In genomic region chr4:105631818-105632400, GRCh38 we compare ENCODE assay signal across 13 cellular contexts.
A peak's percentile ranks its signal among the peaks of the same experiment; 100 is the strongest.
DNase-seq lines count a peak whose midpoint lies in the region; ATAC-seq, FAIRE-seq and TF ChIP-seq lines count a peak whose summit lies in the region.
"Had no signal": no experiment of that assay in that cellular context is flagged by ENCODE, and none has a peak within 500 bp of the region (broad histone marks: within the 10 kb centered on the region; RNA-seq: fewer than 3 reads in every experiment).

No MANE protein-coding gene starts in this region.

- intact Hi-C loops in body of pancreas (cut with DNase I), result no loop called here
- intact Hi-C loops in CD4-positive, alpha-beta memory T cell (cut with micrococcal nuclease), result no loop called here

- H3K4me1 ChIP-seq in body of pancreas, result peaks cover 23% of the 10 kb centered on the region
- H3K4me1 ChIP-seq in CD4-positive, alpha-beta memory T cell (ENCODE audit: insufficient read depth, low read length), result no peaks in the 10 kb centered on the region

- ATAC-seq in body of pancreas, result peak; percentile 31
- ATAC-seq in GM18909 (IDR thresholded peaks at IDR 0.05; ENCODE audit: poor library complexity, unreplicated experiment), result no peak
- no peak for ATAC-seq in HG03521 (IDR thresholded peaks at IDR 0.05; ENCODE audit: unreplicated experiment)
- ATAC-seq: activated CD4-positive, alpha-beta T cell treated with anti-CD3 and anti-CD28 coated beads for 36 hours had no signal

- TF ChIP-seq CTCF in body of pancreas (IDR thresholded peaks at IDR 0.05), result peak in 4 of 7 experiments; percentile 16 to 34 (median 30)
- no peak for TF ChIP-seq CTCF in mesothelial cell of epicardium (IDR thresholded peaks at IDR 0.05; ENCODE audit: unreplicated experiment)
- TF ChIP-seq CTCF in RWPE1 (conservative IDR thresholded peaks at IDR 0.05; ENCODE audit: low read depth), result no peak

- no peaks in the 10 kb centered on the region for H3K27me3 Mint-ChIP-seq in mesothelial cell of epicardium (ENCODE audit: low read depth)
- H3K27me3 Mint-ChIP-seq in CD4-positive, alpha-beta memory T cell, result peaks cover 2 to 6% of the 10 kb centered on the region in 2 donors

- no peaks in the 10 kb centered on the region for H3K9me3 ChIP-seq in body of pancreas
- H3K9me3 ChIP-seq in CD4-positive, alpha-beta memory T cell (ENCODE audit: control insufficient read depth in 1 of 2, low read length in 2 of 2), result no peaks in the 10 kb centered on the region

- peak; percentile 30 for FAIRE-seq in G401.6 (lab: Jason Lieb, UNC)
- FAIRE-seq: H54 had no signal

- H3K9me3 Mint-ChIP-seq in mesothelial cell of epicardium, result no peaks in the 10 kb centered on the region
- H3K9me3 Mint-ChIP-seq in CD4-positive, alpha-beta memory T cell, result peaks cover 0 to 1% (median 0%) of the 10 kb centered on the region in 8 donors
- H3K9me3 Mint-ChIP-seq: CD8-positive, alpha-beta memory T cell had no signal

- peaks cover 0 to 1% of the 10 kb centered on the region in 2 donors for H3K36me3 ChIP-seq in body of pancreas (replicated peaks in 1 of 2; ENCODE audit: insufficient read depth in 1 of 2, low read depth in 2 of 2)
- no peaks in the 10 kb centered on the region for H3K36me3 ChIP-seq in CD4-positive, alpha-beta memory T cell (ENCODE audit: insufficient read depth, low read length)

- POLR2A ChIA-PET in CD4-positive, alpha-beta memory T cell (lab: Charles Lee; ENCODE audit: partially characterized antibody), result no interaction called here
- POLR2A ChIA-PET in RWPE1 (lab: Yijun Ruan, JAX; ENCODE audit: low non-redundant PET), result no interaction called here

- H3K27me3 ChIP-seq in body of pancreas, result no peaks in the 10 kb centered on the region
- H3K27me3 ChIP-seq in CD4-positive, alpha-beta memory T cell (ENCODE audit: insufficient read depth, low read length), result no peaks in the 10 kb centered on the region

- CTCF ChIA-PET in CD4-positive, alpha-beta memory T cell (lab: Charles Lee; ENCODE audit: partially characterized antibody), result interaction anchor here (1.3 to 2.4 kb wide), 2 partner anchors 10 to 14 kb away, joined by 6 to 8 read pairs; no protein-coding TSS in a partner anchor
- CTCF ChIA-PET in RWPE1 (lab: Yijun Ruan, JAX), result interaction anchor here (0.6 to 0.7 kb wide), 2 partner anchors 35 to 1135 kb away, joined by 3 read pairs; no protein-coding TSS in a partner anchor

- H3K36me3 Mint-ChIP-seq in mesothelial cell of epicardium, result no peaks in the 10 kb centered on the region
- H3K36me3 Mint-ChIP-seq in CD4-positive, alpha-beta memory T cell, result no peaks in the 10 kb centered on the region
- H3K36me3 Mint-ChIP-seq: CD8-positive, alpha-beta memory T cell had no signal

- H3K4me1 Mint-ChIP-seq in mesothelial cell of epicardium, result peaks cover 62% of the 10 kb centered on the region
- H3K4me1 Mint-ChIP-seq in CD4-positive, alpha-beta memory T cell, result no peaks in the 10 kb centered on the region
- H3K4me1 Mint-ChIP-seq: activated CD4-positive, alpha-beta T cell treated with anti-CD3 and anti-CD28 coated beads for 36 hours; CD8-positive, alpha-beta memory T cell had no signal

- TF ChIP-seq POLR2A in body of pancreas (IDR thresholded peaks at IDR 0.05), result no peak

- WGBS in body of pancreas, 2 donors, result 65 to 94% methylated on average over 8 of the region's 8 CpGs

- no peak overlapping the region for H3K4me3 Mint-ChIP-seq in mesothelial cell of epicardium
- no peak overlapping the region for H3K4me3 Mint-ChIP-seq in CD4-positive, alpha-beta memory T cell
- H3K4me3 Mint-ChIP-seq: activated CD4-positive, alpha-beta T cell treated with anti-CD3 and anti-CD28 coated beads for 36 hours; CD8-positive, alpha-beta memory T cell had no signal

- H3K4me3 ChIP-seq in body of pancreas, result no peak overlapping the region
- no peak overlapping the region for H3K4me3 ChIP-seq in CD4-positive, alpha-beta memory T cell (ENCODE audit: low read length in 2 of 2)

- peak overlapping the region; percentile 81 for H3K27ac Mint-ChIP-seq in mesothelial cell of epicardium
- no peak overlapping the region for H3K27ac Mint-ChIP-seq in CD4-positive, alpha-beta memory T cell
- H3K27ac Mint-ChIP-seq: activated CD4-positive, alpha-beta T cell treated with anti-CD3 and anti-CD28 coated beads for 36 hours; CD8-positive, alpha-beta memory T cell had no signal

- DNase-seq in KG1 (lab: John Stamatoyannopoulos, UW) (peak; percentile 10), body of pancreas (no peak), mesothelial cell of epicardium (ENCODE audit: low spot score in 2 of 2, unreplicated experiment in 2 of 2) (no peak), RWPE1 (ENCODE audit: low spot score) (no peak)
- DNase-seq in CD4-positive, alpha-beta memory T cell, result no peak
- DNase-seq: activated CD4-positive, alpha-beta T cell treated with anti-CD3 and anti-CD28 coated beads for 36 hours; amniotic stem cell; CD8-positive, alpha-beta memory T cell; cortex of kidney had no signal

- H3K27ac ChIP-seq in body of pancreas (no peak overlapping the region), RWPE1 (no peak overlapping the region)
- no peak overlapping the region for H3K27ac ChIP-seq in CD4-positive, alpha-beta memory T cell (ENCODE audit: low read depth, low read length)

Comparison
In these comparisons a context has a peak if more than half of its experiments do, and no peak if none do; other contexts are left out.
1. CTCF ChIP-seq: peak in body of pancreas (4 of 7); none in mesothelial cell of epicardium (single experiment) and RWPE1 (single experiment).